In the genomic region with DNA sequence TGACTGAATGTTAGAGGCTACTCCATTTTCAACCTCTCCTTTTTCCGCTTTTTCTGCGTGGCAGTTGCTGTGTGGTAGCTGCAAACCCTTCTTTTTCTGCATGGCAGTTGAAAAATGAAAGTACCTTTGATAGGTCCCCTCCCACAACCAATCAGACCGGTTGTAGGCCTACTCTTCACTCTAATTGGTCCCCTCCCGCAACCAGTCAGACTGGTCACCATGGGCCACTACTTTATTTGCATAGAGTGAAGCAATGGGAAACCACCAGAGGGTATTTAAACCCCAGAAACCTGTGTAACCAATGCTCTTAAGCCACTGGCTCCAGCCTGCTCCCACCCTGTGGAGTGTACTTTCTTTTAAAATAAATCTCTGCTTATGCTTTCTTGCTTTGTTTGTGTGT, we compare ENCODE assay signal across 31 cellular contexts.
DNase-seq lines count a peak whose midpoint lies in the region; ATAC-seq, FAIRE-seq and TF ChIP-seq lines count a peak whose summit lies in the region.
"Had no signal": no experiment of that assay in that cellular context is flagged by ENCODE, and none has a peak within 500 bp of the region (broad histone marks: within the 10 kb centered on the region; RNA-seq: fewer than 3 reads in every experiment).

No MANE protein-coding gene starts in this region.

- no peaks in the 10 kb centered on the region for H4K20me1 ChIP-seq in GM12878 (ENCODE audit: control insufficient read depth, insufficient read depth)
- H4K20me1 ChIP-seq: BLaER1 treated with 17β-estradiol and CSF1 and Interleukin-3, amounts not matched to agents 10 nM and 100 nM had no signal

- H3K4me3 ChIP-seq in GM12878: no peak overlapping the region
- H3K4me3 ChIP-seq: BLaER1 treated with 17β-estradiol and CSF1 and Interleukin-3, amounts not matched to agents 10 nM and 100 nM; K562; SJCRH30 had no signal

- no peaks in the 10 kb centered on the region for H3K36me3 ChIP-seq in GM12878 (ENCODE audit: control insufficient read depth in 2 of 2, insufficient read depth in 2 of 2, low read length in 1 of 2)
- H3K36me3 ChIP-seq: BLaER1 treated with 17β-estradiol and CSF1 and Interleukin-3, amounts not matched to agents 10 nM and 100 nM; SJCRH30 had no signal

- no TSS peak for BruUV-seq in GM12878 (replicated peaks; lab: Mats Ljungman, UMichigan)

- intact Hi-C loops in GM12878 (cut with micrococcal nuclease; ENCODE audit: unreplicated experiment) (no loop called here), posterior vena cava (cut with DNase I) (no loop called here)

- no peak for FAIRE-seq in GM12878 (lab: Jason Lieb, UNC)
- FAIRE-seq: A204.1, GM12891, GM19239, H1, K562 had no signal

- H3K9me3 ChIP-seq in GM12878 (replicated peaks; ENCODE audit: control insufficient read depth, insufficient read depth, low read length): no peaks in the 10 kb centered on the region
- H3K9me3 ChIP-seq: SJCRH30 had no signal

- H3K79me2 ChIP-seq in GM12878 (ENCODE audit: control insufficient read depth, insufficient read depth, low read length): no peaks in the 10 kb centered on the region

- DNase-seq in NCI-H82 (lab: John Stamatoyannopoulos, UW) (peak; percentile 0), NCI-H82 treated with DMSO at 0.1 percent for 48 hours (lab: John Stamatoyannopoulos, UW; ENCODE audit: unreplicated experiment) (no peak), M059J (ENCODE audit: low read depth) (peak; percentile 2), GM12878 (ENCODE audit: low read depth, low spot score) (no peak), GF-D8 (lab: John Stamatoyannopoulos, UW) (no peak), posterior vena cava (ENCODE audit: low spot score) (no peak), NCI-H187 (lab: John Stamatoyannopoulos, UW) (no peak)
- DNase-seq: AML-193; CD4-positive, alpha-beta T cell; MM.1S; NCI-H1417; NCI-H1694; NCI-H2081; NCI-H2171; NCI-H226; NCI-H524; NCI-H748 treated with DMSO at 0.1 percent for 48 hours; NK-92 treated with Interleukin-12 subunit alpha and Interleukin-12 subunit beta, amount 100 ng/mL, for 24 hours; PC-3; T-helper 17 cell had no signal

- no peaks in the 10 kb centered on the region for H3K27me3 ChIP-seq in GM12878 (replicated peaks in 1 of 2; ENCODE audit: control insufficient read depth in 2 of 2, insufficient read depth in 2 of 2, low read length in 1 of 2)
- H3K27me3 ChIP-seq: SJCRH30 had no signal

- TF ChIP-seq RAD21 in GM12878 (IDR thresholded peaks at IDR 0.05; ENCODE audit: insufficient read depth, low read depth, low read length): no peak

- no peaks in the 10 kb centered on the region for H3K4me1 ChIP-seq in GM12878 (ENCODE audit: control insufficient read depth, insufficient read depth, low read length)
- H3K4me1 ChIP-seq: BLaER1 treated with 17β-estradiol and CSF1 and Interleukin-3, amounts not matched to agents 10 nM and 100 nM; SJCRH30 had no signal

- in situ Hi-C loops in GM12878 (cut with MboI): no loop called here

- no peak overlapping the region for H3K27ac ChIP-seq in GM12878 (ENCODE audit: control insufficient read depth, insufficient read depth)
- H3K27ac ChIP-seq: BLaER1 treated with 17β-estradiol and CSF1 and Interleukin-3, amounts not matched to agents 10 nM and 100 nM; HL-60; SJCRH30 had no signal

- CTCF ChIA-PET in GM12878 (lab: Yijun Ruan, JAX): no interaction called here

- H2AFZ ChIP-seq in GM12878 (ENCODE audit: control insufficient read depth, low read depth, low read length): no peak overlapping the region

- POLR2A ChIA-PET in GM12878 (lab: Charles Lee): no interaction called here

- TF ChIP-seq POLR2A in GM12878 (IDR thresholded peaks at IDR 0.05; ENCODE audit: low read depth, low read length): no peak

- 0% methylated on average over 4 of the region's 4 CpGs for WGBS in GM12878 (ENCODE audit: insufficient coverage, insufficient replicate concordance, low lambda C conversion rate, missing lambda C conversion rate)

- RAD21 ChIA-PET in GM12878 (lab: Charles Lee; ENCODE audit: unreplicated experiment): no interaction called here

- no peak for TF ChIP-seq CTCF in GM12878 (IDR thresholded peaks at IDR 0.05 in 2 of 3, conservative IDR thresholded peaks at IDR 0.05 in 1 of 3; ENCODE audit: control insufficient read depth in 2 of 3, extremely low read depth in 1 of 3, insufficient read depth in 1 of 3, low read depth in 3 of 3, low read length in 3 of 3)

- H3K9ac ChIP-seq in GM12878 (ENCODE audit: control insufficient read depth, insufficient read depth, low read length): no peak overlapping the region
- H3K9ac ChIP-seq: BLaER1 treated with 17β-estradiol and CSF1 and Interleukin-3, amounts not matched to agents 10 nM and 100 nM had no signal

- H3K4me2 ChIP-seq in GM12878 (ENCODE audit: control insufficient read depth, insufficient read depth): no peak overlapping the region
- H3K4me2 ChIP-seq: BLaER1 treated with 17β-estradiol and CSF1 and Interleukin-3, amounts not matched to agents 10 nM and 100 nM had no signal

- ATAC-seq in GM12878: peak; percentile 56
- ATAC-seq: HCT116, K562, PC-3, Right ventricle myocardium inferior, SK-N-SH treated with all-trans-retinoic acid at 6 μM for 48 hours, T-helper 17 cell had no signal

- TF ChIP-seq EP300 in GM12878 (IDR thresholded peaks at IDR 0.05; ENCODE audit: borderline replicate concordance in 1 of 2, control insufficient read depth in 1 of 2, low read depth in 2 of 2, low read length in 2 of 2): no peak

- SMC1A ChIA-PET in GM12878 (lab: Charles Lee; ENCODE audit: uncharacterized antibody, unreplicated experiment): no interaction called here

TF ChIP-seq in GM12878, 131 proteins besides CTCF, POLR2A, EP300 and RAD21 (continues in another document):
- no peak for TF ChIP-seq KAT2A (conservative IDR thresholded peaks at IDR 0.05; ENCODE audit: control insufficient read depth, low read depth, low read length)
- TF ChIP-seq SUPT20H (IDR thresholded peaks at IDR 0.05; ENCODE audit: borderline replicate concordance, control insufficient read depth, low read depth, low read length): no peak
- no peak for TF ChIP-seq KDM1A (IDR thresholded peaks at IDR 0.05; ENCODE audit: borderline replicate concordance)
- TF ChIP-seq NFXL1 (IDR thresholded peaks at IDR 0.05; ENCODE audit: borderline replicate concordance): no peak
- TF ChIP-seq EZH2 (IDR thresholded peaks at IDR 0.05; ENCODE audit: borderline replicate concordance, control insufficient read depth, low read depth, low read length): no peak
- no peak for TF ChIP-seq MEF2A (IDR thresholded peaks at IDR 0.05; ENCODE audit: insufficient read depth, low read depth, low read length)
- TF ChIP-seq CEBPB (IDR thresholded peaks at IDR 0.05; ENCODE audit: borderline replicate concordance in 1 of 2, low read depth in 2 of 2, low read length in 2 of 2): no peak
- TF ChIP-seq, protein P1, sequence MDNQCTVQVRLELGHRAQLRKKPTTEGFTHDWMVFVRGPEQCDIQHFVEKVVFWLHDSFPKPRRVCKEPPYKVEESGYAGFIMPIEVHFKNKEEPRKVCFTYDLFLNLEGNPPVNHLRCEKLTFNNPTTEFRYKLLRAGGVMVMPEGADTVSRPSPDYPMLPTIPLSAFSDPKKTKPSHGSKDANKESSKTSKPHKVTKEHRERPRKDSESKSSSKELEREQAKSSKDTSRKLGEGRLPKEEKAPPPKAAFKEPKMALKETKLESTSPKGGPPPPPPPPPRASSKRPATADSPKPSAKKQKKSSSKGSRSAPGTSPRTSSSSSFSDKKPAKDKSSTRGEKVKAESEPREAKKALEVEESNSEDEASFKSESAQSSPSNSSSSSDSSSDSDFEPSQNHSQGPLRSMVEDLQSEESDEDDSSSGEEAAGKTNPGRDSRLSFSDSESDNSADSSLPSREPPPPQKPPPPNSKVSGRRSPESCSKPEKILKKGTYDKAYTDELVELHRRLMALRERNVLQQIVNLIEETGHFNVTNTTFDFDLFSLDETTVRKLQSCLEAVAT (IDR thresholded peaks at IDR 0.05): no peak
- no peak for TF ChIP-seq ZBTB40 (IDR thresholded peaks at IDR 0.05; ENCODE audit: borderline replicate concordance)

Comparison
In these comparisons a context has a peak if more than half of its experiments do, and no peak if none do; other contexts are left out.
1. DNase-seq: peak in NCI-H82 (single experiment) and M059J (single experiment); none in NCI-H82 treated with DMSO at 0.1 percent for 48 hours (single experiment), GM12878 (single experiment), GF-D8 (single experiment), posterior vena cava (single experiment) and NCI-H187 (0 of 2).